ENCODE assay signal across 1 cellular context in genomic region chr11:102225689-102226562, GRCh38.
TF ChIP-seq lines count a peak whose summit lies in the region.

No MANE protein-coding gene starts in this region.

TF ChIP-seq in HepG2, 621 proteins besides CTCF, POLR2A, EP300 and RAD21 (continued from another document):
- no peak for TF ChIP-seq ZNF687 (CRISPR knock-in tag; IDR thresholded peaks at IDR 0.05)
- no peak for TF ChIP-seq CREB1 (IDR thresholded peaks at IDR 0.05)
- TF ChIP-seq CREB1 (CRISPR knock-in tag; IDR thresholded peaks at IDR 0.05): no peak
TF ChIP-seq in HepG2: peak in this region for 4.
